ENCODE assay signal across 8 cellular contexts in the genomic region with DNA sequence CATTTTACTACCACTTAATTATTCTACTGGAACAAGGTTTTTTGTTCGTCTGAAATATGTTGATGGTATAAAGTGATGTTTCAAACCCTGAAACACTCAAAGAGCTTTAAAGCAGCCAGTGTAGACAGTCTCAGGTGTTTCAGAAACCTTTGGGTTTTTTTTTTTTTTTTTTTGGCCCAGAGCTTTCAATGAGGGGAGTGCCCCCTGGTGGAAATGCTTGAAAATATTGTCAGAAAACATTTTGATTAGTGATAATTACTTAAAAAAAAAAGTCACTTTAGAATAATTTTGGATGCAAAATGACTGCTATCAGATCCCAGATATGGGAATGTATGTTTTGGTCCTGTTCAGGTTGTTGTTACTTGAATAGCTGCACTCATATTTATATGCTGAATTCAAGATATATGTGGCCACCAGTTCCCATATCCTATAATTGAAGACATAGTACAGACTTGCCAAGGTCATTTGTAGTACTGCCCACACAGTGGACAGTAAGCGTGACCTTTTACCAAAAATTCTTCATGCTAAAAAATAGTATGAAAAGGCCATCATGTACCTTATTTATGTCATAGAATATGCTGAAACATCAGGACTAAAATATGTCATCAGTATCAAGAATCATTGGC. TPM values are rescaled to one million over a fixed set of nuclear protein-coding genes. Genes with fewer than 3 reads are reported as not detected.
DNase-seq lines count a peak whose midpoint lies in the region; ATAC-seq and TF ChIP-seq lines count a peak whose summit lies in the region.

No MANE protein-coding gene starts in this region.

- H3K4me3 Mint-ChIP-seq in nephron progenitor cell = no peak overlapping the region

- no peak overlapping the region for H3K4me3 ChIP-seq in choroid plexus epithelial cell (ENCODE audit: low read depth, low read length)

- peaks cover 32% of the 10 kb centered on the region for H3K36me3 Mint-ChIP-seq in nephron progenitor cell (ENCODE audit: low read depth)

- in situ Hi-C loops in G401 (cut with HindIII; ENCODE audit: low sequenced_read_pairs) = no loop called here

- H3K9me3 Mint-ChIP-seq in nephron progenitor cell = no peaks in the 10 kb centered on the region

- no peaks in the 10 kb centered on the region for H3K27me3 Mint-ChIP-seq in nephron progenitor cell (ENCODE audit: low read depth, poor library complexity)

- H3K4me1 Mint-ChIP-seq in nephron progenitor cell = no peaks in the 10 kb centered on the region

- H3K27ac Mint-ChIP-seq in nephron progenitor cell = no peak overlapping the region

- peak; percentile 63 for TF ChIP-seq CTCF in choroid plexus epithelial cell (conservative IDR thresholded peaks at IDR 0.05; ENCODE audit: low read depth, low read length)
- TF ChIP-seq CTCF in nephron progenitor cell (IDR thresholded peaks at IDR 0.05) = peak; percentile 73

- DNase-seq in AG08395 (ENCODE audit: low spot score) (peak; percentile 7), G401 (ENCODE audit: low spot score) (peak; percentile 28), NCI-H345 treated with DMSO at 0.1 percent for 48 hours (lab: John Stamatoyannopoulos, UW; ENCODE audit: unreplicated experiment) (peak; percentile 0), choroid plexus epithelial cell (ENCODE audit: low read depth) (peak; percentile 22), nephron progenitor cell (peak; percentile 14), mucosa of gallbladder (ENCODE audit: low spot score) (no peak)

- ATAC-seq in GM19324 (IDR thresholded peaks at IDR 0.05; ENCODE audit: low FRiP score, unreplicated experiment) = no peak
- ATAC-seq in HG03378 (IDR thresholded peaks at IDR 0.05; ENCODE audit: unreplicated experiment) = no peak

RNA-seq across cellular contexts. Expression of a gene that starts 35.9 kb away (rescaled TPM):
- 0.18 TPM in 1 of 2 replicates, not detected in the other for total RNA-seq in G401 (2014; rRNA removed; shearing (Covaris generic))
- total RNA-seq in mucosa of gallbladder = 39.9 TPM

Comparison
In these comparisons a context has a peak if more than half of its experiments do, and no peak if none do; other contexts are left out.
1. RNA of a gene that starts 35.9 kb away (total RNA-seq): 39.9 TPM in mucosa of gallbladder (single experiment); 0.18 TPM in G401; every median in the first group is over 10 times any median in the second.